11 cellular contexts compared by ENCODE assay signal in the genomic region with DNA sequence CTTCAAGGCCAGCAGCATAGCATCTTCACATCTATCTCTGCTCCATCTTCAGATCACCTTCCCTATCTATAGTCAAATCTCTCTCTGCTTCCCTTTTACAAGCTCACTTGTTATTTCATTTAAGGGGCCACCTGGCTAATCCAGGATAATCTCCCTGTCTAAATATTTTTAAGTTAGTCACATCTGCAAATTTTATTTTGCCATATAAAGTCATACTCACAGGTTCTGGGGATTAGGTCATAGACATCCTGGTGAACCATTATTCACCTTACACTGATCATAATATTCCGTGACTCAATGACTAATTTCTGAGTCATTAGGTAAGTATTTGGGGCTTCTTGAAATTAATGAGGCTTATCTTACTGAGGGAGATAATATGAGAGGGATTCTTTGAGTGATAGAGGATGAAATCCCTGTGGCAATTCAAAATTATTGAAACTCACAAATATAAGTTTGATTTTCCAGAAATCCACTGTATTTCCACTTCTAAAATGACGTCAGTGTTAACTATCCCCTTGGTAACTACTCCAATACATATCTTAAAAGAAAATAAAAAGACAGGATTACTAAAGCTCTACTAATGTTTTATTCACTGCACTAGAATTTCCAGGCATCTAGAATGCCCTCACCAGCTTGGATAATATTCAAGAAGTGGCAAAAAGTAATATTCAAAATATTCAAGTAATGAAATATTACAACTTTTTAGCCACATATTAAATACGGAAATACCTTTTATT.
A peak's percentile ranks its signal among the peaks of the same experiment; 100 is the strongest.
DNase-seq lines count a peak whose midpoint lies in the region; ATAC-seq and TF ChIP-seq lines count a peak whose summit lies in the region.
"Had no signal": no experiment of that assay in that cellular context is flagged by ENCODE, and none has a peak within 500 bp of the region (broad histone marks: within the 10 kb centered on the region; RNA-seq: fewer than 3 reads in every experiment).

No MANE protein-coding gene starts in this region.

- H3K27ac ChIP-seq in HCT116 (ENCODE audit: low read depth, low read length) = no peak overlapping the region; the same call in 1 of the 2 replicates
- H3K27ac ChIP-seq in right atrium auricular region = no peak overlapping the region
- H3K27ac ChIP-seq: colonic mucosa had no signal

- POLR2A ChIA-PET in HCT116 (lab: Charles Lee) = no interaction called here

- peak overlapping the region; percentile 54 for H3K4me2 ChIP-seq in HCT116 (ENCODE audit: low read length)

- H3K9me3 ChIP-seq in HCT116 (ENCODE audit: control insufficient read depth in 1 of 2, insufficient read depth in 1 of 2, low read depth in 1 of 2, low read length in 2 of 2) (no peaks in the 10 kb centered on the region), right atrium auricular region (no peaks in the 10 kb centered on the region)
- H3K9me3 ChIP-seq: colonic mucosa had no signal

- no peak for TF ChIP-seq CTCF in HCT116 (IDR thresholded peaks at IDR 0.05 in 2 of 3, conservative IDR thresholded peaks at IDR 0.05 in 1 of 3; ENCODE audit: borderline replicate concordance in 1 of 3, insufficient read depth in 1 of 3, low read depth in 2 of 3, low read length in 2 of 3)
- no peak for TF ChIP-seq CTCF in foreskin fibroblast (IDR thresholded peaks at IDR 0.05; ENCODE audit: low read depth, low read length)
- no peak for TF ChIP-seq CTCF in right atrium auricular region (IDR thresholded peaks at IDR 0.05)

- no peaks in the 10 kb centered on the region for H3K79me2 ChIP-seq in HCT116 (ENCODE audit: insufficient read depth, low read length)

- intact Hi-C loops in HCT116 (cut with micrococcal nuclease) = no loop called here

- no TSS peak for BruUV-seq in HCT116 (replicated peaks; lab: Mats Ljungman, UMichigan)

- no peaks in the 10 kb centered on the region for H3K9me2 ChIP-seq in HCT116 (ENCODE audit: insufficient read depth)

- no peaks in the 10 kb centered on the region for H4K20me1 ChIP-seq in HCT116 (ENCODE audit: insufficient read depth)

- CTCF ChIA-PET in HCT116 (lab: Charles Lee) = no interaction called here

- H3K27me3 ChIP-seq in HCT116 (ENCODE audit: insufficient read depth, low read length) = no peaks in the 10 kb centered on the region
- H3K27me3 ChIP-seq in right atrium auricular region = no peaks in the 10 kb centered on the region
- H3K27me3 ChIP-seq: colonic mucosa had no signal

- no peak overlapping the region for H2AFZ ChIP-seq in HCT116 (ENCODE audit: low read depth, low read length, poor library complexity, severe bottlenecking)

- RAD21 ChIA-PET in HCT116 (lab: Charles Lee; ENCODE audit: low non-redundant PET in 1 of 2, low total read pairs in 2 of 2, uncharacterized antibody in 2 of 2, unreplicated experiment in 2 of 2) = no interaction called here

- in situ Hi-C loops in ACHN (cut with HindIII; ENCODE audit: low pct_ligation_motif_present, low pct_unique_long_range_greater_than_20kb, low sequenced_read_pairs) = no loop called here

- H3K36me3 ChIP-seq in HCT116 (ENCODE audit: control insufficient read depth in 1 of 2, insufficient read depth in 2 of 2, low read length in 2 of 2) (no peaks in the 10 kb centered on the region), right atrium auricular region (no peaks in the 10 kb centered on the region)
- H3K36me3 ChIP-seq: colonic mucosa had no signal

- H3K4me3 ChIP-seq in HCT116 (replicated peaks in 1 of 2; ENCODE audit: low read depth in 1 of 2, low read length in 2 of 2) = no peak overlapping the region
- H3K4me3 ChIP-seq in foreskin fibroblast (ENCODE audit: low read depth in 1 of 2, low read length in 2 of 2) = no peak overlapping the region
- no peak overlapping the region for H3K4me3 ChIP-seq in right atrium auricular region
- H3K4me3 ChIP-seq: colonic mucosa had no signal

- peak; percentile 69 for ATAC-seq in HCT116
- ATAC-seq: CD8-positive, alpha-beta T cell had no signal

- peaks cover 0 to 47% of the 10 kb centered on the region in 2 experiments; a peak in 2 of 4 replicates for H3K4me1 ChIP-seq in HCT116 (ENCODE audit: control insufficient read depth in 1 of 2, insufficient read depth in 2 of 2, low read length in 2 of 2)
- H3K4me1 ChIP-seq in right atrium auricular region = peaks cover 0 to 6% of the 10 kb centered on the region in 2 donors
- H3K4me1 ChIP-seq: colonic mucosa had no signal

- 0 out of 2 replicates have a peak overlapping the region, but pooled peaks have one; percentile 5 for H3K9ac ChIP-seq in HCT116 (ENCODE audit: low read length)

- DNase-seq in ACHN (peak; percentile 94), HCT116 (ENCODE audit: low read depth, low spot score) (peak; percentile 51), SW 1271 (lab: John Stamatoyannopoulos, UW) (peak; percentile 56 to 80), foreskin fibroblast (peak; percentile 65 to 71), NAMALWA (ENCODE audit: low spot score) (no peak), NCI-H2029 (lab: John Stamatoyannopoulos, UW) (no peak), DMS153 treated with DMSO at 0.1 percent for 48 hours (lab: John Stamatoyannopoulos, UW; ENCODE audit: unreplicated experiment) (no peak), right atrium auricular region (ENCODE audit: low spot score) (no peak)
- DNase-seq: CD8-positive, alpha-beta T cell; colonic mucosa; NCI-H187 had no signal

- TF ChIP-seq POLR2A in HCT116 (IDR thresholded peaks at IDR 0.05; ENCODE audit: borderline replicate concordance, extremely low read depth, insufficient read depth, insufficient read length) = no peak

- no peak for TF ChIP-seq RAD21 in HCT116 (IDR thresholded peaks at IDR 0.05; ENCODE audit: low read depth)

TF ChIP-seq in HCT116, 20 proteins besides CTCF, POLR2A, EP300 and RAD21:
- TF ChIP-seq SRF (IDR thresholded peaks at IDR 0.05; ENCODE audit: low read depth) = peak; percentile 79
- 0 out of 2 replicates have a peak, but pooled peaks have one; percentile 5 for TF ChIP-seq CBX3 (IDR thresholded peaks at IDR 0.05; ENCODE audit: low read depth)
- TF ChIP-seq ZBTB33 (IDR thresholded peaks at IDR 0.05; ENCODE audit: extremely low read depth, insufficient replicate concordance, low read length) = no peak
- peak; percentile 84 for TF ChIP-seq FOSL1 (IDR thresholded peaks at IDR 0.05; ENCODE audit: low read depth)
- TF ChIP-seq JUND (IDR thresholded peaks at IDR 0.05) = peak; percentile 68
- no peak for TF ChIP-seq EZH2 (IDR thresholded peaks at IDR 0.05)
- TF ChIP-seq ATF3 (IDR thresholded peaks at IDR 0.05) = no peak
- TF ChIP-seq SP1 (IDR thresholded peaks at IDR 0.05; ENCODE audit: low read depth) = peak; percentile 44; the same call in 1 of the 2 replicates
- no peak for TF ChIP-seq YY1 (IDR thresholded peaks at IDR 0.05; ENCODE audit: extremely low read depth, insufficient replicate concordance, low read depth, low read length)
TF ChIP-seq in HCT116: peak in this region for 5.

Comparison
In these comparisons a context has a peak if more than half of its experiments do, and no peak if none do; other contexts are left out.
1. DNase-seq: peak in ACHN (single experiment), HCT116 (single experiment), SW 1271 (2 of 2) and foreskin fibroblast (2 of 2); none in NAMALWA (single experiment), NCI-H2029 (single experiment), DMS153 treated with DMSO at 0.1 percent for 48 hours (single experiment) and right atrium auricular region (single experiment).